ENCODE assay signal across 8 cellular contexts in the genomic region with DNA sequence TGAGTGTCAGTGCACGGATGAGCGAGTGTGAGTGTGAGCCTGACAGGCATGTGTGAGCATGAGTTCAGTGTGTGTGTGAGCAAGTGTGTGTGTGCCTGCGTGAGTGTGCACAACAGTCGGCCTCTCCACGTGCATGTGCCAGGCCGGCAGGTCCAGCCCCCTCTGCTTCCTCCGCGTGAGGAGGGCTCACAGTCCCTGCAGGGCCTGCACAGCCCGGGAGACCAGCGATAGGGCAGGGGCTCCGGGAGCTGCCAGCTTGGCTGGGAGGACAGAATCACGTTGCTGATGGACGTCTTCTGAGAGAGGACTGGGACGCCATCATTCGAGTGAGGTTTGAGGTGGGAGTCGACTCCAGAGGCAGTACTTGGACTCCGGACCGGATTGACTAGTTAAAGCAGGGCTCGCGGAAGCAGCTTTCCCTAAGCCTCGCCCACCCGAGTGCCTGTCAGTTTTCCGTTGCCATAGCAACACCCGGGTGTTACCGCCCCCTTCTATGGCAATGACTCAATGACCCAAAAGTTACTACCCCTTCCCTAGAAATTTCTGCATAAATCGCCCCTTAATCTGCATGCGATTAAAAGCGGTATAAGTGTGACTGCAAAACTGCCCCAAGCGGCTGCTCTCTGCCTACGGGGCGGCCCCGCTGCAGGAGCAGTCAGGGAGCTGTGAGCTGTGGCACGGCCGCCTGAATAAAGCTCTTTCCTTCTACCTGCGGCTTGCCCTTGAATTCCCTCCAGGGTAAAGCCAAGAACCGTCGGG. TPM values are rescaled to one million over a fixed set of nuclear protein-coding genes. Genes with fewer than 3 reads are reported as not detected.
DNase-seq lines count a peak whose midpoint lies in the region; ATAC-seq lines count a peak whose summit lies in the region.

No MANE protein-coding gene starts in this region.

- H2AFZ ChIP-seq in GM23248 (peak overlapping the region; percentile 93), neuron (ENCODE audit: low read depth, low read length) (peak overlapping the region; percentile 11)

- H3K27ac Mint-ChIP-seq in stimulated activated naive CD8-positive, alpha-beta T cell treated with anti-CD3 and anti-CD28 coated beads, Interleukin-15, amount 100 ng/mL, for 72 hours, result peak overlapping the region; percentile 93 to 94

- H3K4me3 Mint-ChIP-seq in stimulated activated naive CD8-positive, alpha-beta T cell treated with anti-CD3 and anti-CD28 coated beads, Interleukin-15, amount 100 ng/mL, for 72 hours, result peak overlapping the region; percentile 87 to 95

- H3K9me3 ChIP-seq in GM23248 (ENCODE audit: low read depth) (no peaks in the 10 kb centered on the region), neuron (ENCODE audit: low read length) (peaks cover 4% of the 10 kb centered on the region)

- peak overlapping the region; percentile 96 for H3K4me2 ChIP-seq in GM23248 (ENCODE audit: unreplicated experiment)

- H3K9me3 Mint-ChIP-seq in stimulated activated naive CD8-positive, alpha-beta T cell treated with anti-CD3 and anti-CD28 coated beads, Interleukin-15, amount 100 ng/mL, for 72 hours, result no peaks in the 10 kb centered on the region

- peaks cover 5% of the 10 kb centered on the region; the same call in 1 of the 2 replicates for H3K4me1 ChIP-seq in GM23248 (ENCODE audit: insufficient read depth)
- peaks cover 12% of the 10 kb centered on the region for H3K4me1 ChIP-seq in neuron (ENCODE audit: insufficient read depth, low read length)

- peak; percentile 91 for ATAC-seq in stimulated activated naive CD8-positive, alpha-beta T cell treated with anti-CD3 and anti-CD28 coated beads, Interleukin-15, amount 100 ng/mL, for 72 hours

- in situ Hi-C loops in GM23248 (cut with MboI), result no loop called here

- H3K79me2 ChIP-seq in GM23248 (ENCODE audit: insufficient read depth), result no peaks in the 10 kb centered on the region

- H3K9ac ChIP-seq in GM23248, result peak overlapping the region; percentile 70

- peaks cover 42% of the 10 kb centered on the region for H3K4me1 Mint-ChIP-seq in stimulated activated naive CD8-positive, alpha-beta T cell treated with anti-CD3 and anti-CD28 coated beads, Interleukin-15, amount 100 ng/mL, for 72 hours

- H3K27me3 ChIP-seq in GM23248 (replicated peaks; ENCODE audit: insufficient read depth) (peaks cover 8% of the 10 kb centered on the region; the same call in 1 of the 2 replicates), neuron (ENCODE audit: insufficient read depth, low read length) (peaks cover 22% of the 10 kb centered on the region)

- H4K20me1 ChIP-seq in GM23248 (ENCODE audit: insufficient read depth), result no peaks in the 10 kb centered on the region

- H3K9me2 ChIP-seq in GM23248 (ENCODE audit: insufficient read depth), result no peaks in the 10 kb centered on the region

- DNase-seq in ELF-1 (ENCODE audit: low read depth, low spot score), result peak; percentile 93
- DNase-seq in GM23248, result peak; percentile 91
- peak; percentile 67 for DNase-seq in NCI-H2227 (lab: John Stamatoyannopoulos, UW; ENCODE audit: unreplicated experiment)
- peak; percentile 49 for DNase-seq in activated T-helper 9 cell treated with anti-CD3 and anti-CD28 coated beads, Interleukin-2, amount 50 U/mL, for 16 hours (ENCODE audit: low read depth)
- DNase-seq in foreskin melanocyte, result peak; percentile 42
- DNase-seq in stimulated activated naive CD8-positive, alpha-beta T cell treated with anti-CD3 and anti-CD28 coated beads, Interleukin-15, amount 100 ng/mL, for 72 hours, result peak; percentile 78 to 89
- DNase-seq in NCI-H187 treated with DMSO at 0.1 percent for 48 hours (lab: John Stamatoyannopoulos, UW), result no peak

- H3K36me3 ChIP-seq in GM23248 (ENCODE audit: low read depth) (no peaks in the 10 kb centered on the region), neuron (ENCODE audit: insufficient read depth, low read length) (no peaks in the 10 kb centered on the region)

- peak overlapping the region; percentile 93 for H3K4me3 ChIP-seq in GM23248
- H3K4me3 ChIP-seq in neuron (ENCODE audit: low read length), result peak overlapping the region; percentile 36

- 7 to 9% methylated on average over 37 of the region's 37 CpGs for WGBS in GM23248 (ENCODE audit: low coverage in 1 of 2, low lambda C conversion rate in 2 of 2, missing lambda C conversion rate in 2 of 2), 2 experiments

- H3K27me3 Mint-ChIP-seq in stimulated activated naive CD8-positive, alpha-beta T cell treated with anti-CD3 and anti-CD28 coated beads, Interleukin-15, amount 100 ng/mL, for 72 hours, result peaks cover 49% of the 10 kb centered on the region

- H3F3A ChIP-seq in GM23248 (ENCODE audit: insufficient read depth), result no peaks in the 10 kb centered on the region

- no peak overlapping the region for H3K27ac ChIP-seq in GM23248

RNA-seq across cellular contexts. Expression of a gene that starts 19.7 kb away (rescaled TPM):
- 0.22 TPM in 1 of 2 replicates, not detected in the other for total RNA-seq in GM23248 (2014; rRNA removed; shearing (Covaris generic))
- 0.20 and 0.33 TPM in 2 replicates for polyA plus RNA-seq in GM23248 (2016; fragmentation: Nextera tagmentation; extraction: Ambion mirVana)
